Comparison of ENCODE assay signal across 1 cellular context in the genomic region with DNA sequence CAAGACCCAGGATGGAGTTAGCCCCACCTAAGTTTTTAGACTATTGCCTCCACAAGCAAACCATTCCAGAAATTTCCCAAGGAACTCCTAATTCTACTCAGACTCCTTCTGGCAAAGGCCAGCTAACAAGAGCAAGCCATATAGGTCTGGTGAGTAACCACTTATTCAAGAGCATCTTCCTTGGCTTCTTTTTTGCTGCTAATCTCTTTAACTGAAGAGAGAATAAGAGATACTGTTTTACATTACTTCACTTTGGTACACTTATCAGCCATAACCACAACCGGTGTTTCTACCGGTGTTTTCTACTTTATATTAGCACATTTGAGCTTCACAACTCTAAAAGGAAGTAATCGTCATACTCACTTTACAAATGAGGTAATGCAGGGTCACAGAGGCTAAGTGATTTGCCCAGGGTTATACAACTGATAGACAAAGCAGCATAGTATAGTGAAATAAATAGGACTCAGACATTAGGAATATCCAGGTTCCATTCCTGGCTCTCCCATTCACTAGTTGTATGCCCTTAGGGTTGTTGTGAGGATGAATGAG.
TF ChIP-seq lines count a peak whose summit lies in the region.

No MANE protein-coding gene starts in this region.

TF ChIP-seq in K562, 482 proteins besides CTCF, POLR2A, EP300 and RAD21 (continued from another document and continues in another):
- TF ChIP-seq HOMEZ (CRISPR knock-in tag; IDR thresholded peaks at IDR 0.05) = no peak
- TF ChIP-seq, protein P1, sequence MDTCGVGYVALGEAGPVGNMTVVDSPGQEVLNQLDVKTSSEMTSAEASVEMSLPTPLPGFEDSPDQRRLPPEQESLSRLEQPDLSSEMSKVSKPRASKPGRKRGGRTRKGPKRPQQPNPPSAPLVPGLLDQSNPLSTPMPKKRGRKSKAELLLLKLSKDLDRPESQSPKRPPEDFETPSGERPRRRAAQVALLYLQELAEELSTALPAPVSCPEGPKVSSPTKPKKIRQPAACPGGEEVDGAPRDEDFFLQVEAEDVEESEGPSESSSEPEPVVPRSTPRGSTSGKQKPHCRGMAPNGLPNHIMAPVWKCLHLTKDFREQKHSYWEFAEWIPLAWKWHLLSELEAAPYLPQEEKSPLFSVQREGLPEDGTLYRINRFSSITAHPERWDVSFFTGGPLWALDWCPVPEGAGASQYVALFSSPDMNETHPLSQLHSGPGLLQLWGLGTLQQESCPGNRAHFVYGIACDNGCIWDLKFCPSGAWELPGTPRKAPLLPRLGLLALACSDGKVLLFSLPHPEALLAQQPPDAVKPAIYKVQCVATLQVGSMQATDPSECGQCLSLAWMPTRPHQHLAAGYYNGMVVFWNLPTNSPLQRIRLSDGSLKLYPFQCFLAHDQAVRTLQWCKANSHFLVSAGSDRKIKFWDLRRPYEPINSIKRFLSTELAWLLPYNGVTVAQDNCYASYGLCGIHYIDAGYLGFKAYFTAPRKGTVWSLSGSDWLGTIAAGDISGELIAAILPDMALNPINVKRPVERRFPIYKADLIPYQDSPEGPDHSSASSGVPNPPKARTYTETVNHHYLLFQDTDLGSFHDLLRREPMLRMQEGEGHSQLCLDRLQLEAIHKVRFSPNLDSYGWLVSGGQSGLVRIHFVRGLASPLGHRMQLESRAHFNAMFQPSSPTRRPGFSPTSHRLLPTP (IDR thresholded peaks at IDR 0.05; ENCODE audit: borderline replicate concordance, extremely low read depth, insufficient read length) = no peak
- TF ChIP-seq ZNF232 (CRISPR knock-in tag; IDR thresholded peaks at IDR 0.05) = no peak
- TF ChIP-seq USF1 (CRISPR knock-in tag; IDR thresholded peaks at IDR 0.05) = no peak
- no peak for TF ChIP-seq IRF2 (CRISPR knock-in tag; IDR thresholded peaks at IDR 0.05)
- no peak for TF ChIP-seq ZNF197 (CRISPR knock-in tag; IDR thresholded peaks at IDR 0.05; ENCODE audit: low read depth)
- no peak for TF ChIP-seq NFIX (CRISPR knock-in tag; IDR thresholded peaks at IDR 0.05; ENCODE audit: low read depth)
- TF ChIP-seq KAT7 (CRISPR knock-in tag; IDR thresholded peaks at IDR 0.05; ENCODE audit: borderline replicate concordance) = no peak
- TF ChIP-seq SRSF7 (optimal IDR thresholded peaks at IDR 0.05; ENCODE audit: low read depth, low read length) = no peak
- TF ChIP-seq TEAD1 (CRISPR knock-in tag; IDR thresholded peaks at IDR 0.05) = no peak
- TF ChIP-seq ZNF274 (IDR thresholded peaks at IDR 0.05; ENCODE audit: borderline replicate concordance, low read depth, low read length) = no peak
- 0 out of 2 replicates have a peak, but pooled peaks have one; percentile 5 for TF ChIP-seq HES1 (IDR thresholded peaks at IDR 0.05; ENCODE audit: low read depth)
- TF ChIP-seq MGA (IDR thresholded peaks at IDR 0.05) = no peak; the same call in 1 of the 2 replicates
- no peak for TF ChIP-seq NFATC3 (IDR thresholded peaks at IDR 0.05)
- TF ChIP-seq HOXB6 (CRISPR knock-in tag; IDR thresholded peaks at IDR 0.05; ENCODE audit: borderline replicate concordance) = no peak
- TF ChIP-seq, protein P2, sequence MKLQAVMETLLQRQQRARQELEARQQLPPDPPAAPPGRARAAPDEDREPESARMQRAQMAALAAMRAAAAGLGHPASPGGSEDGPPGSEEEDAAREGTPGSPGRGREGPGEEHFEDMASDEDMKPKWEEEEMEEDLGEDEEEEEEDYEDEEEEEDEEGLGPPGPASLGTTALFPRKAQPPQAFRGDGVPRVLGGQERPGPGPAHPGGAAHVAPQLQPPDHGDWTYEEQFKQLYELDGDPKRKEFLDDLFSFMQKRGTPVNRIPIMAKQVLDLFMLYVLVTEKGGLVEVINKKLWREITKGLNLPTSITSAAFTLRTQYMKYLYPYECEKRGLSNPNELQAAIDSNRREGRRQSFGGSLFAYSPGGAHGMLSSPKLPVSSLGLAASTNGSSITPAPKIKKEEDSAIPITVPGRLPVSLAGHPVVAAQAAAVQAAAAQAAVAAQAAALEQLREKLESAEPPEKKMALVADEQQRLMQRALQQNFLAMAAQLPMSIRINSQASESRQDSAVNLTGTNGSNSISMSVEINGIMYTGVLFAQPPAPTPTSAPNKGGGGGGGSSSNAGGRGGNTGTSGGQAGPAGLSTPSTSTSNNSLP (IDR thresholded peaks at IDR 0.05; ENCODE audit: borderline replicate concordance, low read depth, low read length) = no peak
- TF ChIP-seq CREB3L1 (IDR thresholded peaks at IDR 0.05; ENCODE audit: borderline replicate concordance, low read depth) = 0 out of 2 replicates have a peak, but pooled peaks have one; percentile 37
- TF ChIP-seq ZNF830 (CRISPR knock-in tag; IDR thresholded peaks at IDR 0.05) = no peak
- TF ChIP-seq SRSF9 (IDR thresholded peaks at IDR 0.05; ENCODE audit: borderline replicate concordance, low read depth, low read length) = no peak
- TF ChIP-seq MECOM (CRISPR knock-in tag; IDR thresholded peaks at IDR 0.05) = peak; percentile 64
- TF ChIP-seq DACH1 (IDR thresholded peaks at IDR 0.05; ENCODE audit: partially characterized antibody) = no peak
- no peak for TF ChIP-seq ZNF785 (CRISPR knock-in tag; IDR thresholded peaks at IDR 0.05)
- TF ChIP-seq SNRNP70 (optimal IDR thresholded peaks at IDR 0.05; ENCODE audit: low read depth, low read length) = no peak
- no peak for TF ChIP-seq E2F4 (CRISPR knock-in tag; IDR thresholded peaks at IDR 0.05; ENCODE audit: low read depth)
- 0 out of 2 replicates have a peak, but pooled peaks have one; percentile 17 for TF ChIP-seq MIER1 (IDR thresholded peaks at IDR 0.05; ENCODE audit: low read depth)
- TF ChIP-seq TGIF2 (CRISPR knock-in tag; IDR thresholded peaks at IDR 0.05) = no peak
- no peak for TF ChIP-seq ZNF76 (CRISPR knock-in tag; IDR thresholded peaks at IDR 0.05; ENCODE audit: borderline replicate concordance)
- TF ChIP-seq PHB (CRISPR knock-in tag; IDR thresholded peaks at IDR 0.05) = no peak
- TF ChIP-seq SAP30 (IDR thresholded peaks at IDR 0.05; ENCODE audit: borderline replicate concordance, insufficient read depth, low read depth, low read length, poor library complexity, severe bottlenecking) = no peak
- no peak for TF ChIP-seq GATAD2A (IDR thresholded peaks at IDR 0.05)
- TF ChIP-seq ZNF408 (CRISPR knock-in tag; IDR thresholded peaks at IDR 0.05; ENCODE audit: low read depth) = no peak
